8 cellular contexts compared by ENCODE assay signal in the genomic region with DNA sequence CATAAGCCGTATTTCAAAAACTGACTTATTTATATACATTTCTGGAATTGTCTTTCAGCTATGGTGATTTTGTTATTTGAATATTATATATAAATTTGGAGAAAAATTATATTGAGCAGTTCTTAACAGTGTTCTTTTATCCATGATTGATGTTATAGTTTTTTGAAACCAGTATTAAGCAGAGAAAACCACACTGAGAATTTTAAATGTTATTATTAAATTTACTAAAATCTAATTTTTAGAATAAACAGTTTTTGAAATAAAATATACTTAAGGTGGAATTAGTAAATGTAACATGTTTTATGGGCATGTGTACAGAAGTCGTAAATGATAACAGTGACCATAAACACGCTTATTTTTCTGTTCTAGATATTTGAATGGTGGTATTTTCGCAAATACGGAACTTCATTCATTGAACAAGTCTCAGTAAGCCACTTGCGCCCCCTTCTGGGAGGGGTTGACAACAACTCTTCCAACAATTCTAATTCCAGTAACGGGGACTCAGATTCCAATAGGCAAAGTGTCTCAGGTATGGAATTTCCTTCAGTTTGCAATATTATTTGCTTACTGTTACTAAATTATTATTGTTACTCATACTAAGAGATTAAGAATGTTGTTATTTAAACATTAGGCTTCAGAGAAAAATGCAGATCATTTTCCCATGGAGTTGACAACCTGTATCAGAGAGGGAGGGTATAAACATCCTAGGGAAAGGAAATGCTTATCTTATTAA.
DNase-seq lines count a peak whose midpoint lies in the region; ATAC-seq and TF ChIP-seq lines count a peak whose summit lies in the region.

No MANE protein-coding gene starts in this region.

- 30 to 45% methylated on average over 7 of the region's 7 CpGs for WGBS in testis, 2 donors

- H3K4me3 ChIP-seq in PC-9 (no peak overlapping the region), fibroblast of villous mesenchyme (ENCODE audit: low read depth, low read length) (no peak overlapping the region), testis (no peak overlapping the region)

- no peak overlapping the region for H2AFZ ChIP-seq in PC-9

- POLR2A ChIA-PET in PC-9 (lab: Charles Lee; ENCODE audit: unreplicated experiment): interaction anchor here (0.6 kb wide), 1 partner anchor 166 kb away, joined by 5 read pairs; the partner anchor contains the start of gene ST7

- H3K9me3 ChIP-seq in PC-9 (ENCODE audit: insufficient read depth, low read depth) (no peaks in the 10 kb centered on the region), testis (no peaks in the 10 kb centered on the region)

- no peak for ATAC-seq in HG03097 (IDR thresholded peaks at IDR 0.05; ENCODE audit: low FRiP score, unreplicated experiment)

- no peak overlapping the region for H3K27ac ChIP-seq in PC-9
- no peak overlapping the region for H3K27ac ChIP-seq in testis

- TF ChIP-seq CTCF in PC-9 (conservative IDR thresholded peaks at IDR 0.05): peak; percentile 80
- peak; percentile 88 for TF ChIP-seq CTCF in fibroblast of villous mesenchyme (IDR thresholded peaks at IDR 0.05; ENCODE audit: insufficient read depth, low read depth, low read length)
- peak; percentile 79 to 84 (median 80) for TF ChIP-seq CTCF in testis (IDR thresholded peaks at IDR 0.05)

- CTCF ChIA-PET in PC-9 (lab: Charles Lee): interaction anchor here (0.8 to 0.9 kb wide), 2 partner anchors 131 to 133 kb away, joined by 3 read pairs; no protein-coding TSS in a partner anchor

- intact Hi-C loops in PC-9 (cut with micrococcal nuclease; ENCODE audit: unreplicated experiment): loop anchor here (1.0 kb wide), 1 partner anchor 189 kb away; no protein-coding TSS in a partner anchor
- intact Hi-C loops in testis (cut with DNase I; ENCODE audit: low total_unique reads): loop anchor here (10.0 kb wide), 2 partner anchors 135 to 185 kb away; no protein-coding TSS in a partner anchor

- H4K20me1 ChIP-seq in PC-9 (ENCODE audit: insufficient read depth): no peaks in the 10 kb centered on the region

- peaks cover 5% of the 10 kb centered on the region; the same call in 1 of the 2 replicates for H3K4me1 ChIP-seq in PC-9 (replicated peaks; ENCODE audit: insufficient read depth)
- no peaks in the 10 kb centered on the region for H3K4me1 ChIP-seq in testis

- H3K36me3 ChIP-seq in PC-9 (ENCODE audit: low read depth) (no peaks in the 10 kb centered on the region), testis (ENCODE audit: low read depth, missing control alignments) (no peaks in the 10 kb centered on the region)

- no peaks in the 10 kb centered on the region for H3K9me2 ChIP-seq in PC-9 (ENCODE audit: insufficient read depth)

- no peak for TF ChIP-seq POLR2A in testis (IDR thresholded peaks at IDR 0.05)

- no peak overlapping the region for H3K4me2 ChIP-seq in PC-9

- BruUV-seq in PC-9 (replicated peaks; lab: Mats Ljungman, UMichigan): no TSS peak

- H3K79me2 ChIP-seq in PC-9 (ENCODE audit: low read depth): no peaks in the 10 kb centered on the region

- peaks cover 5% of the 10 kb centered on the region; the same call in 1 of the 2 replicates for H3F3A ChIP-seq in PC-9 (ENCODE audit: insufficient read depth, low read depth)

- H3K27me3 ChIP-seq in PC-9 (ENCODE audit: insufficient read depth, low read depth) (no peaks in the 10 kb centered on the region), testis (no peaks in the 10 kb centered on the region)

- DNase-seq in ELF-1 (ENCODE audit: low read depth, low spot score) (peak; percentile 68), HUDEP-2 (lab: John Stamatoyannopoulos, UW; ENCODE audit: unreplicated experiment in 76 of 76) (peak in 65 of 76 experiments; percentile 11 to 75 (median 54)), PC-9 (peak in 1 of 2 experiments; percentile 64), fibroblast of villous mesenchyme (ENCODE audit: low read depth) (peak; percentile 83), non-pigmented ciliary epithelial cell (ENCODE audit: low read depth) (peak; percentile 49), testis (peak; percentile 91)
- DNase-seq in activated T-cell treated with anti-CD3 and anti-CD28 coated beads, Interleukin-2, amount 50 U/mL, for 48 hours: peak; percentile 83 to 88
